In the genomic region with DNA sequence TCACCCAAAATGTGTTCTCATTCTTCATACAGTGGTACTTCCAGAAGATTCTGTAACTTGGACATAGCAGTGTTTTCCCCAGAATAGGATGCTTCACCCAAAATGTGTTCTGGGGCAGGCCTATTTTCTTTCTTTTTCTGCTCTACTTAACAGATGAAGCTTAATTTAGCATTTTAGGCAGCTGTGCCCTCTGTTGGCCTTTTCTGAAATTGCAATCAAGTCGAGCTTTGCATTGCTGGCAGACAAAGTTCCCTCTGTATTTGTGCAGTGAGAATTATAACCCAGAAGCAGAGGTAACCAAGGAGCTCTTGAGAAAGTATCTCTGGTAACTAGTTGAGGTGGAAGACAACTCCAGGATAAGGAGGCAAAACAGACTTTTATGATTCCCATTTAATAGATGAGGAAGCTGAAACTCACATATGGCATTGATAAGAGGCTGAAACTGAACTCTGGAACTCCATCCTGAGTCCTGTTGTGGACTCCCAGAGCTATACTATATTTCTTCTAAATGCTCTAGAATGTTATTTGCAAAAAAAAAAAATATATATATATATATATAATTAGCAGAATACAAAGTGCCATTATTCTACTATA, we compare ENCODE assay signal across 10 cellular contexts. TPM values are rescaled to one million over a fixed set of nuclear protein-coding genes. Genes with fewer than 3 reads are reported as not detected.
A peak's percentile ranks its signal among the peaks of the same experiment; 100 is the strongest.
DNase-seq lines count a peak whose midpoint lies in the region; ATAC-seq and TF ChIP-seq lines count a peak whose summit lies in the region.
"Had no signal": no experiment of that assay in that cellular context is flagged by ENCODE, and none has a peak within 500 bp of the region (broad histone marks: within the 10 kb centered on the region; RNA-seq: fewer than 3 reads in every experiment).

No MANE protein-coding gene starts in this region.

- H3K4me1 ChIP-seq in BLaER1 (peaks cover 9% of the 10 kb centered on the region), mucosa of descending colon (ENCODE audit: low read depth) (no peaks in the 10 kb centered on the region)

- H3K9ac ChIP-seq in BLaER1, result no peak overlapping the region

- peak; percentile 18 for TF ChIP-seq CTCF in mucosa of descending colon (IDR thresholded peaks at IDR 0.05)

- H3K9me3 ChIP-seq in BLaER1, result no peaks in the 10 kb centered on the region
- no peaks in the 10 kb centered on the region for H3K9me3 ChIP-seq in mucosa of descending colon

- H3K27ac ChIP-seq in BLaER1, result no peak overlapping the region
- H3K27ac ChIP-seq: SK-N-MC had no signal

- H3K27me3 ChIP-seq in BLaER1, result no peaks in the 10 kb centered on the region

- H3K4me2 ChIP-seq in BLaER1, result 0 out of 2 replicates have a peak overlapping the region, but pooled peaks have one; percentile 16

- no peaks in the 10 kb centered on the region for H3K36me3 ChIP-seq in BLaER1
- H3K36me3 ChIP-seq in mucosa of descending colon (ENCODE audit: low read depth), result peaks cover 4% of the 10 kb centered on the region

- no peak overlapping the region for H3K4me3 ChIP-seq in BLaER1
- H3K4me3 ChIP-seq in mucosa of descending colon, result no peak overlapping the region
- H3K4me3 ChIP-seq: SK-N-MC had no signal

- DNase-seq in LoVo (ENCODE audit: low spot score), result peak; percentile 44
- peak; percentile 9 for DNase-seq in SKM-1 (lab: John Stamatoyannopoulos, UW; ENCODE audit: unreplicated experiment)
- peak; percentile 16 to 51 for DNase-seq in dermis microvascular lymphatic vessel endothelial cell (ENCODE audit: low read depth in 2 of 2)
- peak in 1 of 3 donors; percentile 55 for DNase-seq in mucosa of descending colon

- intact Hi-C loops in mucosa of descending colon (cut with DNase I, micrococcal nuclease), result no loop called here

- no peaks in the 10 kb centered on the region for H4K20me1 ChIP-seq in BLaER1

- ATAC-seq in GM18498 (IDR thresholded peaks at IDR 0.05; ENCODE audit: unreplicated experiment), result peak; percentile 75
- peak; percentile 50 for ATAC-seq in mucosa of descending colon
- ATAC-seq in GM21723 (IDR thresholded peaks at IDR 0.05; ENCODE audit: unreplicated experiment), result no peak
- ATAC-seq in GM18511 (IDR thresholded peaks at IDR 0.05; ENCODE audit: unreplicated experiment), result no peak

RNA-seq across cellular contexts. Expression of a gene that starts 50.3 kb away (rescaled TPM):
- total RNA-seq in dermis microvascular lymphatic vessel endothelial cell (not detected in 2 replicates), mucosa of descending colon (10 to 100 TPM in 1 of 3 donors, 1 to 10 TPM in 1, under 1 TPM in 1; 0.98 to 12.0 (median 1.4) TPM)
- total RNA-seq: pulmonary artery endothelial cell had no signal

Comparison
In these comparisons a context has a peak if more than half of its experiments do, and no peak if none do; other contexts are left out.
1. ATAC-seq: peak in GM18498 (single experiment) and mucosa of descending colon (single experiment); none in GM21723 (single experiment) and GM18511 (single experiment).